Comparison of ENCODE assay signal across 8 cellular contexts in genomic region chr19:40056505-40056904, GRCh38. TPM values are rescaled to one million over a fixed set of nuclear protein-coding genes. Genes with fewer than 3 reads are reported as not detected.
A peak's percentile ranks its signal among the peaks of the same experiment; 100 is the strongest.
DNase-seq lines count a peak whose midpoint lies in the region; ATAC-seq and TF ChIP-seq lines count a peak whose summit lies in the region.

No MANE protein-coding gene starts in this region.

- WGBS in esophagus squamous epithelium, 2 donors, result 4% methylated on average over 7 of the region's 7 CpGs
- WGBS in prostate gland, result 6% methylated on average over 7 of the region's 7 CpGs

- TF ChIP-seq POLR2A in esophagus squamous epithelium (IDR thresholded peaks at IDR 0.05), result no peak
- TF ChIP-seq POLR2A in prostate gland (IDR thresholded peaks at IDR 0.05), result no peak

- POLR2A ChIA-PET in RWPE1 (lab: Yijun Ruan, JAX; ENCODE audit: low non-redundant PET), result no interaction called here

- no peaks in the 10 kb centered on the region for H3K36me3 ChIP-seq in esophagus squamous epithelium
- no peaks in the 10 kb centered on the region for H3K36me3 ChIP-seq in prostate gland

- H3K27ac ChIP-seq in RWPE1, result peak overlapping the region; percentile 66; the same call in 1 of the 2 replicates
- H3K27ac ChIP-seq in esophagus squamous epithelium, result peak overlapping the region in 3 of 4 donors; percentile 71 to 80 (median 75)
- peak overlapping the region; percentile 48 to 52 for H3K27ac ChIP-seq in prostate gland

- H3K4me1 ChIP-seq in esophagus squamous epithelium (peaks cover 0 to 30% (median 14%) of the 10 kb centered on the region in 3 donors), prostate gland (replicated peaks) (no peaks in the 10 kb centered on the region)

- CTCF ChIA-PET in RWPE1 (lab: Yijun Ruan, JAX), result interaction anchor here (0.7 to 1.2 kb wide), 2 partner anchors 21 to 1516 kb away, joined by 3 to 8 read pairs; no protein-coding TSS in a partner anchor

- intact Hi-C loops in esophagus squamous epithelium (cut with DNase I) (no loop called here), prostate gland (cut with DNase I) (no loop called here)

- TF ChIP-seq CTCF in GM12864 (IDR thresholded peaks at IDR 0.05; ENCODE audit: low read depth, low read length, missing control alignments), result no peak
- no peak for TF ChIP-seq CTCF in RWPE1 (conservative IDR thresholded peaks at IDR 0.05; ENCODE audit: low read depth)
- TF ChIP-seq CTCF in esophagus squamous epithelium (IDR thresholded peaks at IDR 0.05), result no peak
- no peak for TF ChIP-seq CTCF in prostate gland (IDR thresholded peaks at IDR 0.05)

- H3K27me3 ChIP-seq in esophagus squamous epithelium (no peaks in the 10 kb centered on the region), prostate gland (replicated peaks; ENCODE audit: insufficient read depth) (no peaks in the 10 kb centered on the region)

- H3K9me3 ChIP-seq in esophagus squamous epithelium, result peaks cover 0 to 20% (median 7%) of the 10 kb centered on the region in 3 donors
- H3K9me3 ChIP-seq in prostate gland, result no peaks in the 10 kb centered on the region

- no peak for ATAC-seq in HG03457 (IDR thresholded peaks at IDR 0.05; ENCODE audit: unreplicated experiment)
- ATAC-seq in HG02763 (IDR thresholded peaks at IDR 0.05; ENCODE audit: unreplicated experiment), result no peak

- DNase-seq in GM12864 (ENCODE audit: low read depth), result no peak
- DNase-seq in RWPE1 (ENCODE audit: low spot score), result no peak
- DNase-seq in esophagus squamous epithelium (lab: John Stamatoyannopoulos, UW), result no peak
- DNase-seq in prostate gland (ENCODE audit: low spot score), result no peak
- no peak for DNase-seq in activated gamma-delta T cell treated with Interleukin-2 at 50 U/mL for 16 hours
- DNase-seq in RPMI8226, result no peak

- H3K4me3 ChIP-seq in GM12864 (ENCODE audit: low read depth, low read length) (peak overlapping the region; percentile 77), esophagus squamous epithelium (peak overlapping the region; percentile 41 to 89 (median 71)), prostate gland (peak overlapping the region; percentile 62 to 66)

RNA-seq across cellular contexts. Expression of gene ZNF780B, which starts 0.5 kb away (rescaled TPM):
- total RNA-seq in esophagus squamous epithelium (10 to 100 TPM in 1 of 4 donors, 1 to 10 TPM in 3; 3.5 to 14.9 (median 5.6) TPM), prostate gland (10 to 100 TPM; 11.7 to 17.4 TPM)

RNA-seq across cellular contexts. Expression of gene ZNF780A, which starts 34.2 kb away (rescaled TPM):
- total RNA-seq in esophagus squamous epithelium (10 to 100 TPM; 12.3 to 15.6 (median 13.0) TPM), prostate gland (10 to 100 TPM; 18.4 to 23.4 TPM)

RNA-seq across cellular contexts. Expression of gene ZNF546, which starts 59.6 kb away (rescaled TPM):
- total RNA-seq in esophagus squamous epithelium, result 1 to 10 TPM in 1 of 4 donors, under 1 TPM in 3; 0.53 to 2.5 (median 0.80) TPM
- total RNA-seq in prostate gland, result 10 to 100 TPM in 1 of 2 donors, 1 to 10 TPM in 1; 4.6 to 10.6 TPM
